Comparison of ENCODE assay signal across 8 cellular contexts in genomic region chr3:42601898-42602581, GRCh38. TPM values are rescaled to one million over a fixed set of nuclear protein-coding genes. Genes with fewer than 3 reads are reported as not detected.
DNase-seq lines count a peak whose midpoint lies in the region; ATAC-seq, FAIRE-seq and TF ChIP-seq lines count a peak whose summit lies in the region.

No MANE protein-coding gene starts in this region.

- peak overlapping the region; percentile 91 for H3K4me3 Mint-ChIP-seq in activated CD4-positive, alpha-beta T cell treated with anti-CD3 and anti-CD28 coated beads, Interleukin-2, amount 10 ng/mL, durations not matched to agents 7 days and 5 days

- ATAC-seq in RWPE2 (ENCODE audit: low read depth) (no peak), gastrocnemius medialis (no peak)

- FAIRE-seq in H54 (lab: Jason Lieb, UNC): no peak

- POLR2A ChIA-PET in activated CD4-positive, alpha-beta T cell treated with anti-CD3 and anti-CD28 coated beads, Interleukin-2, amount 10 ng/mL, durations not matched to agents 7 days and 5 days (lab: Charles Lee): no interaction called here

- peak overlapping the region; percentile 98 for H3K27ac Mint-ChIP-seq in activated CD4-positive, alpha-beta T cell treated with anti-CD3 and anti-CD28 coated beads, Interleukin-2, amount 10 ng/mL, durations not matched to agents 7 days and 5 days

- peaks cover 5% of the 10 kb centered on the region for H3K9me3 Mint-ChIP-seq in activated CD4-positive, alpha-beta T cell treated with anti-CD3 and anti-CD28 coated beads, Interleukin-2, amount 10 ng/mL, durations not matched to agents 7 days and 5 days

- H3K27ac ChIP-seq in RWPE2 (ENCODE audit: poor library complexity, severe bottlenecking) (peak overlapping the region; percentile 90), epithelial cell of prostate (peak overlapping the region; percentile 90), gastrocnemius medialis (peak overlapping the region; percentile 96 to 99 (median 98))

- H3K9me3 ChIP-seq in RWPE2 (ENCODE audit: severe bottlenecking) (no peaks in the 10 kb centered on the region), gastrocnemius medialis (no peaks in the 10 kb centered on the region)

- in situ Hi-C loops in gastrocnemius medialis (cut with MboI; ENCODE audit: low sequenced_read_pairs in 4 of 4): no loop called here

- DNase-seq in activated CD4-positive, alpha-beta T cell treated with anti-CD3 and anti-CD28 coated beads, Interleukin-2, amount 10 ng/mL, durations not matched to agents 7 days and 5 days: no peak
- DNase-seq in activated CD4-positive, alpha-beta T cell treated with anti-CD3 and anti-CD28 coated beads for 48 hours: no peak
- DNase-seq in RWPE2 (ENCODE audit: low spot score) (no peak), epithelial cell of prostate (ENCODE audit: low read depth, low spot score) (no peak), gastrocnemius medialis (no peak), NCI-H2081 treated with DMSO at 0.1 percent for 48 hours (lab: John Stamatoyannopoulos, UW) (no peak), H54 (ENCODE audit: insufficient read length, low spot score) (no peak), DMS 273 treated with DMSO at 0.1 percent for 48 hours (lab: John Stamatoyannopoulos, UW) (no peak)

- intact Hi-C loops in gastrocnemius medialis (cut with DNase I; ENCODE audit: low total_unique reads): loop anchor here (2.0 to 5.0 kb wide), 2 partner anchors 53 to 100 kb away; partner anchors contain the start of gene HHATL

- H3K36me3 Mint-ChIP-seq in activated CD4-positive, alpha-beta T cell treated with anti-CD3 and anti-CD28 coated beads, Interleukin-2, amount 10 ng/mL, durations not matched to agents 7 days and 5 days (ENCODE audit: low read depth): peaks cover 35% of the 10 kb centered on the region

- H3K4me1 Mint-ChIP-seq in activated CD4-positive, alpha-beta T cell treated with anti-CD3 and anti-CD28 coated beads, Interleukin-2, amount 10 ng/mL, durations not matched to agents 7 days and 5 days: peaks cover 39% of the 10 kb centered on the region

- H3K4me1 ChIP-seq in RWPE2 (ENCODE audit: insufficient read depth, poor library complexity, severe bottlenecking) (peaks cover 9% of the 10 kb centered on the region), gastrocnemius medialis (peaks cover 43 to 45% of the 10 kb centered on the region in 2 donors)

- no peaks in the 10 kb centered on the region for H3K27me3 Mint-ChIP-seq in activated CD4-positive, alpha-beta T cell treated with anti-CD3 and anti-CD28 coated beads, Interleukin-2, amount 10 ng/mL, durations not matched to agents 7 days and 5 days

- CTCF ChIA-PET in activated CD4-positive, alpha-beta T cell treated with anti-CD3 and anti-CD28 coated beads, Interleukin-2, amount 10 ng/mL, durations not matched to agents 7 days and 5 days (lab: Charles Lee): interaction anchor here (0.6 to 3.8 kb wide), 6 partner anchors 11 to 67 kb away, joined by 3 to 14 read pairs (median 4); partner anchors contain the start of genes SEC22C and SS18L2

- TF ChIP-seq POLR2A in gastrocnemius medialis (IDR thresholded peaks at IDR 0.05) (no peak), H54 (IDR thresholded peaks at IDR 0.05; ENCODE audit: low read depth, low read length) (no peak)

- peak overlapping the region; percentile 75 for H3K4me3 ChIP-seq in RWPE2 (ENCODE audit: severe bottlenecking)
- peak overlapping the region; percentile 86 to 93 (median 90) for H3K4me3 ChIP-seq in gastrocnemius medialis

- peak; percentile 31 for TF ChIP-seq CTCF in RWPE2 (IDR thresholded peaks at IDR 0.05; ENCODE audit: poor library complexity, severe bottlenecking)
- peak in 1 of 5 experiments; percentile 12 for TF ChIP-seq CTCF in gastrocnemius medialis (IDR thresholded peaks at IDR 0.05 in 4 of 5, conservative IDR thresholded peaks at IDR 0.05 in 1 of 5)

- H3K27me3 ChIP-seq in RWPE2 (ENCODE audit: insufficient read depth, poor library complexity, severe bottlenecking): no peaks in the 10 kb centered on the region
- no peaks in the 10 kb centered on the region for H3K27me3 ChIP-seq in gastrocnemius medialis

- H3K36me3 ChIP-seq in RWPE2 (ENCODE audit: low read depth) (peaks cover 33% of the 10 kb centered on the region), gastrocnemius medialis (no peaks in the 10 kb centered on the region)

RNA-seq across cellular contexts. Expression of gene NKTR, which starts 1.6 kb away (rescaled TPM):
- total RNA-seq in activated CD4-positive, alpha-beta T cell treated with anti-CD3 and anti-CD28 coated beads, Interleukin-2, amount 10 ng/mL, durations not matched to agents 7 days and 5 days: 100 to 1,000 TPM in 1 of 2 experiments, 10 to 100 TPM in 1; 96.4 to 106 TPM
- 10 to 100 TPM; 10.0 to 56.6 (median 13.6) TPM for total RNA-seq in gastrocnemius medialis

RNA-seq across cellular contexts. Expression of gene SS18L2, which starts 11.4 kb away (rescaled TPM):
- 10 to 100 TPM; 48.9 to 63.6 TPM for total RNA-seq in activated CD4-positive, alpha-beta T cell treated with anti-CD3 and anti-CD28 coated beads, Interleukin-2, amount 10 ng/mL, durations not matched to agents 7 days and 5 days
- 10 to 100 TPM; 12.0 to 30.0 (median 15.5) TPM for total RNA-seq in gastrocnemius medialis

RNA-seq across cellular contexts. Expression of gene SEC22C, which starts 20.3 kb away (rescaled TPM):
- 10 to 100 TPM; 56.0 to 58.9 TPM for total RNA-seq in activated CD4-positive, alpha-beta T cell treated with anti-CD3 and anti-CD28 coated beads, Interleukin-2, amount 10 ng/mL, durations not matched to agents 7 days and 5 days
- total RNA-seq in gastrocnemius medialis: 10 to 100 TPM; 35.5 to 54.6 (median 40.6) TPM

RNA-seq across cellular contexts. Expression of gene ZBTB47, which starts 51.5 kb away (rescaled TPM):
- total RNA-seq in activated CD4-positive, alpha-beta T cell treated with anti-CD3 and anti-CD28 coated beads, Interleukin-2, amount 10 ng/mL, durations not matched to agents 7 days and 5 days: under 1 TPM; 0.21 to 0.22 TPM
- total RNA-seq in gastrocnemius medialis: 100 to 1,000 TPM; 141 to 256 (median 167) TPM
